26 cellular contexts compared by ENCODE assay signal in genomic region chr1:232471250-232471649, GRCh38.
DNase-seq lines count a peak whose midpoint lies in the region; ATAC-seq and TF ChIP-seq lines count a peak whose summit lies in the region.
"Had no signal": no experiment of that assay in that cellular context is flagged by ENCODE, and none has a peak within 500 bp of the region (broad histone marks: within the 10 kb centered on the region; RNA-seq: fewer than 3 reads in every experiment).

No MANE protein-coding gene starts in this region.

- no peak overlapping the region for H4K91ac ChIP-seq in IMR-90 (ENCODE audit: insufficient read depth, low read depth, low read length)

- no peak overlapping the region for H2BK5ac ChIP-seq in IMR-90 (ENCODE audit: low read depth, low read length, poor library complexity, severe bottlenecking)

- in situ Hi-C loops in IMR-90 (cut with MboI; ENCODE audit: low sequenced_read_pairs) = no loop called here
- in situ Hi-C loops in SK-MEL-5 (cut with HindIII; ENCODE audit: low pct_unique_long_range_greater_than_20kb, low sequenced_read_pairs) = no loop called here

- no peak overlapping the region for H2BK15ac ChIP-seq in IMR-90 (ENCODE audit: low read depth, low read length)

- no peak overlapping the region for H2BK120ac ChIP-seq in IMR-90 (ENCODE audit: low read depth, low read length)

- no peak overlapping the region for H3K18ac ChIP-seq in IMR-90 (ENCODE audit: low read depth, low read length)

- H2AK9ac ChIP-seq in IMR-90 (replicated peaks; ENCODE audit: low read depth, low read length, poor library complexity) = no peak overlapping the region

- TF ChIP-seq POLR2A in IMR-90 (IDR thresholded peaks at IDR 0.05; ENCODE audit: low read depth, low read length) (no peak), prostate gland (IDR thresholded peaks at IDR 0.05) (no peak)

- H3K14ac ChIP-seq in IMR-90 (replicated peaks; ENCODE audit: low read depth, low read length) = no peak overlapping the region

- H3K27me3 ChIP-seq in BLaER1 treated with 17β-estradiol and CSF1 and Interleukin-3, amounts not matched to agents 10 nM and 100 nM = no peaks in the 10 kb centered on the region
- H3K27me3 ChIP-seq in IMR-90 (ENCODE audit: control insufficient read depth, insufficient read depth, low read length) = no peaks in the 10 kb centered on the region
- no peaks in the 10 kb centered on the region for H3K27me3 ChIP-seq in prostate gland (replicated peaks; ENCODE audit: insufficient read depth)
- H3K27me3 ChIP-seq: ascending aorta, left lung had no signal

- no peak overlapping the region for H3K56ac ChIP-seq in IMR-90 (ENCODE audit: extremely low read depth, insufficient read depth, low read length)

- intact Hi-C loops in IMR-90 (cut with micrococcal nuclease) = loop anchor here (5.0 to 10.0 kb wide), 3 partner anchors 81 to 484 kb away; partner anchors contain the start of gene NTPCR
- intact Hi-C loops in prostate gland (cut with DNase I) = loop anchor here (10.0 kb wide), 1 partner anchor 154 kb away; no protein-coding TSS in a partner anchor

- peaks cover 8% of the 10 kb centered on the region; the same call in 1 of the 2 replicates for H3K9me1 ChIP-seq in IMR-90 (ENCODE audit: insufficient read depth, low read length)

- H3K27ac ChIP-seq in BLaER1 treated with 17β-estradiol and CSF1 and Interleukin-3, amounts not matched to agents 10 nM and 100 nM = no peak overlapping the region
- H3K27ac ChIP-seq in IMR-90 (ENCODE audit: insufficient read depth, low read length) (no peak overlapping the region), prostate gland (no peak overlapping the region)
- H3K27ac ChIP-seq: C4-2B had no signal

- H3K9ac ChIP-seq in BLaER1 treated with 17β-estradiol and CSF1 and Interleukin-3, amounts not matched to agents 10 nM and 100 nM = no peak overlapping the region
- no peak overlapping the region for H3K9ac ChIP-seq in IMR-90 (ENCODE audit: low read depth, low read length)

- no peak overlapping the region for H3K4me3 ChIP-seq in BLaER1 treated with 17β-estradiol and CSF1 and Interleukin-3, amounts not matched to agents 10 nM and 100 nM
- H3K4me3 ChIP-seq in IMR-90 (ENCODE audit: insufficient read depth, low read depth, low read length) (no peak overlapping the region), epithelial cell of esophagus (ENCODE audit: low read length) (no peak overlapping the region), prostate gland (no peak overlapping the region)
- H3K4me3 ChIP-seq: ascending aorta, K562, left lung had no signal

- no peak for TF ChIP-seq RAD21 in IMR-90 (IDR thresholded peaks at IDR 0.05; ENCODE audit: low read length)

- BruUV-seq in IMR-90 (replicated peaks; lab: Mats Ljungman, UMichigan) = no TSS peak

- no peaks in the 10 kb centered on the region for H3K9me3 ChIP-seq in BLaER1 treated with 17β-estradiol and CSF1 and Interleukin-3, amounts not matched to agents 10 nM and 100 nM (replicated peaks in 1 of 11)
- no peaks in the 10 kb centered on the region for H3K9me3 ChIP-seq in IMR-90 (ENCODE audit: control insufficient read depth, insufficient read depth, low read length)
- H3K9me3 ChIP-seq in prostate gland = no peaks in the 10 kb centered on the region
- H3K9me3 ChIP-seq: ascending aorta, left lung had no signal

- dilution Hi-C loops in IMR-90 (cut with HindIII; ENCODE audit: low sequenced_read_pairs, unreplicated experiment) = no loop called here

- no peak overlapping the region for H3K4ac ChIP-seq in IMR-90 (ENCODE audit: low read depth, low read length)

- no CpG with 5 or more reads among the region's 5 CpGs for WGBS in IMR-90 (ENCODE audit: extremely low coverage in 2 of 2, insufficient read length in 1 of 2), 2 experiments
- 93% methylated on average over 5 of the region's 5 CpGs for WGBS in prostate gland

- H4K8ac ChIP-seq in IMR-90 (ENCODE audit: low read depth in 2 of 2, low read length in 2 of 2) = no peak overlapping the region; a peak in 1 of 4 replicates

- TF ChIP-seq CTCF in IMR-90 (conservative IDR thresholded peaks at IDR 0.05; ENCODE audit: low read depth, low read length) (no peak), epithelial cell of esophagus (IDR thresholded peaks at IDR 0.05; ENCODE audit: insufficient read depth, low read depth, low read length, missing control alignments) (no peak), prostate gland (IDR thresholded peaks at IDR 0.05) (no peak)

- no peak overlapping the region for H4K5ac ChIP-seq in IMR-90 (ENCODE audit: low read depth, low read length)

- no peak for DNase-seq in IMR-90
- DNase-seq in SK-MEL-5 (ENCODE audit: low read depth, low spot score) = peak; percentile 52
- DNase-seq in epithelial cell of esophagus (ENCODE audit: low read depth) = peak; percentile 68
- no peak for DNase-seq in NCI-H82 treated with DMSO at 0.1 percent for 48 hours (lab: John Stamatoyannopoulos, UW; ENCODE audit: unreplicated experiment)
- no peak for DNase-seq in prostate gland (ENCODE audit: low spot score)
- no peak for DNase-seq in activated T-cell treated with anti-CD3 and anti-CD28 coated beads, Interleukin-2, amount 50 U/mL, for 1 hour
- DNase-seq: activated CD4-positive, CD25-positive, alpha-beta regulatory T cell; activated CD8-positive, alpha-beta memory T cell treated with anti-CD3 and anti-CD28 coated beads, Interleukin-2, amount 50 U/mL, for 48 hours; activated naive CD8-positive, alpha-beta T cell treated with anti-CD3 and anti-CD28 coated beads, Interleukin-2, amount 10 ng/mL, durations not matched to agents 7 days and 5 days; central memory CD4-positive, alpha-beta T cell; endodermal cell; H9; left lung; mesenchymal stem cell; NCI-H146; NCI-H2107; NCI-H748 treated with DMSO at 0.1 percent for 48 hours; OCI-M1; Right ventricle myocardium superior; stimulated activated naive CD4-positive, alpha-beta T cell treated with Interleukin-2 at 50 U/mL for 16 hours; SW 1271 had no signal

- H3K4me1 ChIP-seq in BLaER1 treated with 17β-estradiol and CSF1 and Interleukin-3, amounts not matched to agents 10 nM and 100 nM = peaks cover 0 to 30% (median 12%) of the 10 kb centered on the region in 10 experiments; a peak in 15 of 20 replicates
- H3K4me1 ChIP-seq in IMR-90 (ENCODE audit: control insufficient read depth, insufficient read depth, low read length) (peaks cover 10% of the 10 kb centered on the region), prostate gland (replicated peaks) (no peaks in the 10 kb centered on the region)
- H3K4me1 ChIP-seq: left lung had no signal

- peak overlapping the region in 10 of 11 experiments; percentile 9 to 61 (median 28); a peak in 13 of 22 replicates for H3K4me2 ChIP-seq in BLaER1 treated with 17β-estradiol and CSF1 and Interleukin-3, amounts not matched to agents 10 nM and 100 nM
- no peak overlapping the region for H3K4me2 ChIP-seq in IMR-90 (ENCODE audit: low read depth, low read length)

- CTCF ChIA-PET in IMR-90 (lab: Yijun Ruan, JAX) = no interaction called here

- H2AK5ac ChIP-seq in IMR-90 (ENCODE audit: low read depth, low read length) = 0 out of 2 replicates have a peak overlapping the region, but pooled peaks have one; percentile 74

- H2BK20ac ChIP-seq in IMR-90 (ENCODE audit: low read depth, low read length) = no peak overlapping the region

- ATAC-seq in IMR-90 (ENCODE audit: low read depth) = no peak
- ATAC-seq in HG03175 (IDR thresholded peaks at IDR 0.05; ENCODE audit: unreplicated experiment) = no peak
- ATAC-seq: K562, left lung had no signal

- H4K20me1 ChIP-seq in BLaER1 treated with 17β-estradiol and CSF1 and Interleukin-3, amounts not matched to agents 10 nM and 100 nM = no peaks in the 10 kb centered on the region
- peaks cover 7% of the 10 kb centered on the region; the same call in 1 of the 2 replicates for H4K20me1 ChIP-seq in IMR-90 (ENCODE audit: insufficient read depth, low read length)

- H3K36me3 ChIP-seq in BLaER1 treated with 17β-estradiol and CSF1 and Interleukin-3, amounts not matched to agents 10 nM and 100 nM = peaks cover 0 to 74% (median 20%) of the 10 kb centered on the region in 11 experiments; a peak in 13 of 22 replicates
- peaks cover 2% of the 10 kb centered on the region; the same call in 1 of the 2 replicates for H3K36me3 ChIP-seq in IMR-90 (ENCODE audit: control insufficient read depth, insufficient read depth, low read length)
- H3K36me3 ChIP-seq in prostate gland = no peaks in the 10 kb centered on the region
- H3K36me3 ChIP-seq: ascending aorta had no signal

- H3K79me1 ChIP-seq in IMR-90 (ENCODE audit: low read depth in 1 of 2, low read length in 2 of 2) = 0 out of 4 replicates have a peak, but pooled peaks cover 0 to 4% of the 10 kb centered on the region in 2 experiments

- no peak overlapping the region for H2AFZ ChIP-seq in IMR-90 (replicated peaks; ENCODE audit: low read length, poor library complexity)

- H3K23ac ChIP-seq in IMR-90 (ENCODE audit: low read depth, low read length) = peak overlapping the region; percentile 45; the same call in 1 of the 2 replicates

- POLR2A ChIA-PET in IMR-90 (lab: Charles Lee; ENCODE audit: unreplicated experiment) = no interaction called here

TF ChIP-seq in IMR-90, 13 proteins besides CTCF, POLR2A, EP300 and RAD21:
- TF ChIP-seq CHD1 (IDR thresholded peaks at IDR 0.05; ENCODE audit: low read depth, low read length) = no peak
- no peak for TF ChIP-seq MAFK (IDR thresholded peaks at IDR 0.05; ENCODE audit: low read depth, low read length)
- no peak for TF ChIP-seq CEBPB (IDR thresholded peaks at IDR 0.05; ENCODE audit: low read depth, low read length)
- TF ChIP-seq RCOR1 (IDR thresholded peaks at IDR 0.05; ENCODE audit: insufficient replicate concordance, low read length) = no peak
- no peak for TF ChIP-seq MAZ (IDR thresholded peaks at IDR 0.05; ENCODE audit: borderline replicate concordance, low read depth, low read length)
- TF ChIP-seq USF2 (IDR thresholded peaks at IDR 0.05; ENCODE audit: low read depth, low read length) = no peak
TF ChIP-seq in IMR-90: peak in this region for 0.

Comparison
In these comparisons a context has a peak if more than half of its experiments do, and no peak if none do; other contexts are left out.
1. DNase-seq: peak in SK-MEL-5 (single experiment) and epithelial cell of esophagus (single experiment); none in IMR-90 (single experiment), NCI-H82 treated with DMSO at 0.1 percent for 48 hours (single experiment), prostate gland (single experiment) and activated T-cell treated with anti-CD3 and anti-CD28 coated beads, Interleukin-2, amount 50 U/mL, for 1 hour (single experiment).